Comparison of ENCODE assay signal across 7 cellular contexts in genomic region chr16:87344931-87345631, GRCh38. TPM values are rescaled to one million over a fixed set of nuclear protein-coding genes. Genes with fewer than 3 reads are reported as not detected.
DNase-seq lines count a peak whose midpoint lies in the region; ATAC-seq and TF ChIP-seq lines count a peak whose summit lies in the region.

No MANE protein-coding gene starts in this region.

- no peaks in the 10 kb centered on the region for H3K9me3 ChIP-seq in lung (ENCODE audit: control insufficient read depth in 2 of 2, insufficient read depth in 1 of 2, low read length in 1 of 2)

- no peaks in the 10 kb centered on the region for H3K27me3 ChIP-seq in lung (ENCODE audit: control insufficient read depth, insufficient read depth)

- H3K4me1 ChIP-seq in lung (ENCODE audit: control insufficient read depth in 2 of 2, insufficient read depth in 2 of 2, low read length in 2 of 2): peaks cover 0 to 9% of the 10 kb centered on the region in 2 donors

- peak overlapping the region; percentile 91 for H3K27ac Mint-ChIP-seq in T-helper 1 cell treated with Interleukin-12 subunit alpha and Interleukin-12 subunit beta and Interleukin-4 antibody, amounts not matched to agents 30 μg/mL and 1 μg/mL, for 36 hours
- no peak overlapping the region for H3K27ac Mint-ChIP-seq in type B pancreatic cell

- H3K27me3 Mint-ChIP-seq in T-helper 1 cell treated with Interleukin-12 subunit alpha and Interleukin-12 subunit beta and Interleukin-4 antibody, amounts not matched to agents 30 μg/mL and 1 μg/mL, for 36 hours (ENCODE audit: low read depth): no peaks in the 10 kb centered on the region
- no peaks in the 10 kb centered on the region for H3K27me3 Mint-ChIP-seq in type B pancreatic cell

- H3K36me3 ChIP-seq in lung (ENCODE audit: control insufficient read depth in 2 of 2, insufficient read depth in 2 of 2, low read length in 2 of 2): peaks cover 0 to 26% of the 10 kb centered on the region in 2 donors

- WGBS in lung, 2 donors: 55 to 74% methylated on average over 17 of the region's 17 CpGs

- peak; percentile 16 for ATAC-seq in lung (ENCODE audit: insufficient read depth, low FRiP score)
- ATAC-seq in GM21529 (IDR thresholded peaks at IDR 0.05; ENCODE audit: unreplicated experiment): no peak

- H3K36me3 Mint-ChIP-seq in T-helper 1 cell treated with Interleukin-12 subunit alpha and Interleukin-12 subunit beta and Interleukin-4 antibody, amounts not matched to agents 30 μg/mL and 1 μg/mL, for 36 hours (ENCODE audit: low read depth): peaks cover 16% of the 10 kb centered on the region
- peaks cover 4% of the 10 kb centered on the region for H3K36me3 Mint-ChIP-seq in type B pancreatic cell

- DNase-seq in activated naive CD4-positive, alpha-beta T cell treated with anti-CD3 and anti-CD28 coated beads, Interleukin-2, amount 50 U/mL, for 16 hours: peak; percentile 45
- DNase-seq in lung (ENCODE audit: low spot score) (peak; percentile 61), type B pancreatic cell (ENCODE audit: extremely low spot score, unreplicated experiment) (no peak), MV-4-11 (lab: John Stamatoyannopoulos, UW) (no peak)

- peak overlapping the region; percentile 67 for H3K4me3 Mint-ChIP-seq in T-helper 1 cell treated with Interleukin-12 subunit alpha and Interleukin-12 subunit beta and Interleukin-4 antibody, amounts not matched to agents 30 μg/mL and 1 μg/mL, for 36 hours
- no peak overlapping the region for H3K4me3 Mint-ChIP-seq in type B pancreatic cell

- H3K4me1 Mint-ChIP-seq in T-helper 1 cell treated with Interleukin-12 subunit alpha and Interleukin-12 subunit beta and Interleukin-4 antibody, amounts not matched to agents 30 μg/mL and 1 μg/mL, for 36 hours (ENCODE audit: low read depth): peaks cover 9% of the 10 kb centered on the region
- H3K4me1 Mint-ChIP-seq in type B pancreatic cell (ENCODE audit: unreplicated experiment): peaks cover 23% of the 10 kb centered on the region

- no peak for TF ChIP-seq CTCF in lung (IDR thresholded peaks at IDR 0.05; ENCODE audit: control extremely low read depth, extremely low read depth)
- no peak for TF ChIP-seq CTCF in type B pancreatic cell (conservative IDR thresholded peaks at IDR 0.05)

- H3K27ac ChIP-seq in lung (ENCODE audit: low read depth in 1 of 2, low read length in 1 of 2) (peak overlapping the region in 1 of 2 donors; percentile 18), temporal lobe (ENCODE audit: low read depth, low read length) (peak overlapping the region; percentile 63)

- no peaks in the 10 kb centered on the region for H3K9me3 Mint-ChIP-seq in T-helper 1 cell treated with Interleukin-12 subunit alpha and Interleukin-12 subunit beta and Interleukin-4 antibody, amounts not matched to agents 30 μg/mL and 1 μg/mL, for 36 hours
- no peaks in the 10 kb centered on the region for H3K9me3 Mint-ChIP-seq in type B pancreatic cell

- H3K4me3 ChIP-seq in lung: no peak overlapping the region

RNA-seq across cellular contexts. Expression of gene C16orf95, which starts 27.9 kb away (rescaled TPM):
- 1 to 10 TPM in 1 of 2 donors, under 1 TPM in 1; 0.48 to 4.3 TPM for total RNA-seq in lung
- 1 to 10 TPM; 1.9 to 2.3 TPM for polyA plus RNA-seq in lung
- 2.0 TPM for total RNA-seq in temporal lobe
- total RNA-seq in type B pancreatic cell (ENCODE audit: low replicate concordance): 3.0 and 6.3 TPM in 2 replicates

RNA-seq across cellular contexts. Expression of gene FBXO31, which starts 38.5 kb away (rescaled TPM):
- total RNA-seq in lung (10 to 100 TPM; 33.6 to 35.1 TPM), temporal lobe (25.3 TPM), type B pancreatic cell (ENCODE audit: low replicate concordance) (26.5 and 35.1 TPM in 2 replicates)
- 10 to 100 TPM; 10.1 to 12.8 TPM for polyA plus RNA-seq in lung

RNA-seq across cellular contexts. Expression of gene MAP1LC3B, which starts 47.1 kb away (rescaled TPM):
- total RNA-seq in lung: 10 to 100 TPM; 43.3 to 45.7 TPM
- 10 to 100 TPM; 49.8 to 62.2 TPM for polyA plus RNA-seq in lung
- 33.2 TPM for total RNA-seq in temporal lobe
- 44.4 and 58.5 TPM in 2 replicates for total RNA-seq in type B pancreatic cell (ENCODE audit: low replicate concordance)

Comparison
In these comparisons a context has a peak if more than half of its experiments do, and no peak if none do; other contexts are left out.
1. DNase-seq: peak in activated naive CD4-positive, alpha-beta T cell treated with anti-CD3 and anti-CD28 coated beads, Interleukin-2, amount 50 U/mL, for 16 hours (single experiment) and lung (single experiment); none in type B pancreatic cell (single experiment) and MV-4-11 (single experiment).